25 cellular contexts compared by ENCODE assay signal in the genomic region with DNA sequence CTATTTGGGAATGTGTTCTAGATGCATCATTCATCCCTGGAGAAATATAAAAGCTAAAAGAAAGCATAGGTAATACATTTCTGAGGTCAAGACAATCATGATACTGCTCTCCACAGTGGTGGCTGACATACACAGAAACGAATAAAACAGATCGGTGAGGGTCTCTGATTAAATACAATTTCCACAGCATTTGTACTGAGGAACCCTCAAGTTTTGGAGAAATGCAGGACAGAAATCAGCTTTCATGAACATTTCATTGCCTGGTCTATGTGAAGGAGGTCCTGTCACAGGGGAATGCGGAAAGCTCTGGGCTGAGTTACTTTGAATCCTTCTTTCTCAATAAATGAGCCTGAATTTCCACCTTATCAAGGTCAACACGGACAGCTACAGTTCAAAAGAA.
A peak's percentile ranks its signal among the peaks of the same experiment; 100 is the strongest.
DNase-seq lines count a peak whose midpoint lies in the region; ATAC-seq and TF ChIP-seq lines count a peak whose summit lies in the region.
"Had no signal": no experiment of that assay in that cellular context is flagged by ENCODE, and none has a peak within 500 bp of the region (broad histone marks: within the 10 kb centered on the region; RNA-seq: fewer than 3 reads in every experiment).

No MANE protein-coding gene starts in this region.

- ATAC-seq in RWPE2 (ENCODE audit: low read depth) (no peak), thoracic aorta (ENCODE audit: insufficient number of reproducible peaks, low FRiP score, low read depth) (no peak)
- ATAC-seq in effector memory CD8-positive, alpha-beta T cell (replicated peaks): no peak
- ATAC-seq: HepG2, PC-3 had no signal

- H3K36me3 ChIP-seq in RWPE2 (ENCODE audit: low read depth) (no peaks in the 10 kb centered on the region), thoracic aorta (no peaks in the 10 kb centered on the region), sigmoid colon (no peaks in the 10 kb centered on the region)

- no peaks in the 10 kb centered on the region for H3K36me3 Mint-ChIP-seq in activated naive CD4-positive, alpha-beta T cell treated with anti-CD3 and anti-CD28 coated beads, Interleukin-2, amount 50 U/mL, for 24 hours
- H3K36me3 Mint-ChIP-seq in effector memory CD8-positive, alpha-beta T cell (ENCODE audit: insufficient read depth): peaks cover 5% of the 10 kb centered on the region

- no peaks in the 10 kb centered on the region for H3K27me3 ChIP-seq in RWPE2 (ENCODE audit: insufficient read depth, poor library complexity, severe bottlenecking)
- H3K27me3 ChIP-seq in thoracic aorta (replicated peaks; ENCODE audit: insufficient read depth): no peaks in the 10 kb centered on the region
- H3K27me3 ChIP-seq in sigmoid colon: no peaks in the 10 kb centered on the region

- no peak overlapping the region for H3K4me3 Mint-ChIP-seq in activated naive CD4-positive, alpha-beta T cell treated with anti-CD3 and anti-CD28 coated beads, Interleukin-2, amount 50 U/mL, for 24 hours
- peak overlapping the region in 1 of 2 donors; percentile 13 for H3K4me3 Mint-ChIP-seq in effector memory CD8-positive, alpha-beta T cell
- H3K4me3 Mint-ChIP-seq: B cell had no signal

- H3K27ac Mint-ChIP-seq in activated naive CD4-positive, alpha-beta T cell treated with anti-CD3 and anti-CD28 coated beads, Interleukin-2, amount 50 U/mL, for 24 hours: peak overlapping the region; percentile 62
- peak overlapping the region; percentile 19 to 76 for H3K27ac Mint-ChIP-seq in effector memory CD8-positive, alpha-beta T cell
- H3K27ac Mint-ChIP-seq: B cell had no signal

- DNase-seq in activated naive CD4-positive, alpha-beta T cell (lab: John Stamatoyannopoulos, UW): no peak
- DNase-seq in RWPE2 (ENCODE audit: low spot score) (no peak), thoracic aorta (ENCODE audit: low spot score) (no peak), sigmoid colon (no peak), HPDE6-E6E7 (ENCODE audit: extremely low spot score) (no peak), lower leg skin (ENCODE audit: low spot score in 2 of 2) (no peak)
- no peak for DNase-seq in effector memory CD8-positive, alpha-beta T cell
- DNase-seq: H7; Kasumi-1; MV-4-11; NCI-H1105; NCI-H1436 treated with DMSO at 0.1 percent for 48 hours; NCI-H187 treated with DMSO at 0.1 percent for 48 hours; NCI-H2171 treated with DMSO at 0.1 percent for 48 hours; NCI-H526; NCI-H82; NK-92 treated with Interleukin-12 subunit alpha and Interleukin-12 subunit beta, amount 100 ng/mL, for 24 hours; PC-3; RPMI8226; SHP77 had no signal

- peaks cover 47% of the 10 kb centered on the region for H3K4me1 Mint-ChIP-seq in activated naive CD4-positive, alpha-beta T cell treated with anti-CD3 and anti-CD28 coated beads, Interleukin-2, amount 50 U/mL, for 24 hours
- peaks cover 21 to 35% of the 10 kb centered on the region in 2 donors for H3K4me1 Mint-ChIP-seq in effector memory CD8-positive, alpha-beta T cell (ENCODE audit: low read depth in 2 of 2)

- H3K27ac ChIP-seq in RWPE2 (ENCODE audit: poor library complexity, severe bottlenecking): peak overlapping the region; percentile 25
- peak overlapping the region; percentile 47 to 57 for H3K27ac ChIP-seq in thoracic aorta
- peak overlapping the region in 1 of 4 donors; percentile 33 for H3K27ac ChIP-seq in sigmoid colon
- H3K27ac ChIP-seq: 22Rv1, C4-2B had no signal

- WGBS in sigmoid colon, 2 donors: 86 to 90% methylated on average over 4 of the region's 4 CpGs
- 67 to 80% methylated on average over 4 of the region's 4 CpGs for WGBS in lower leg skin, 2 donors

- peaks cover 28% of the 10 kb centered on the region for H3K4me1 ChIP-seq in RWPE2 (ENCODE audit: insufficient read depth, poor library complexity, severe bottlenecking)
- H3K4me1 ChIP-seq in thoracic aorta (ENCODE audit: control insufficient read depth in 1 of 2, low read depth in 2 of 2): peaks cover 3 to 31% of the 10 kb centered on the region in 2 donors
- H3K4me1 ChIP-seq in sigmoid colon: peaks cover 0 to 8% (median 0%) of the 10 kb centered on the region in 4 donors

- intact Hi-C loops in sigmoid colon (cut with DNase I) (no loop called here), lower leg skin (cut with DNase I; ENCODE audit: low total_unique reads) (no loop called here)

- TF ChIP-seq POLR2A in sigmoid colon (IDR thresholded peaks at IDR 0.05) (no peak), lower leg skin (IDR thresholded peaks at IDR 0.05) (no peak)

- no peak for TF ChIP-seq CTCF in RWPE2 (IDR thresholded peaks at IDR 0.05; ENCODE audit: poor library complexity, severe bottlenecking)
- no peak for TF ChIP-seq CTCF in thoracic aorta (IDR thresholded peaks at IDR 0.05)
- no peak for TF ChIP-seq CTCF in sigmoid colon (IDR thresholded peaks at IDR 0.05)
- no peak for TF ChIP-seq CTCF in lower leg skin (IDR thresholded peaks at IDR 0.05)

- no peaks in the 10 kb centered on the region for H3K27me3 Mint-ChIP-seq in activated naive CD4-positive, alpha-beta T cell treated with anti-CD3 and anti-CD28 coated beads, Interleukin-2, amount 50 U/mL, for 24 hours
- H3K27me3 Mint-ChIP-seq in effector memory CD8-positive, alpha-beta T cell: no peaks in the 10 kb centered on the region
- H3K27me3 Mint-ChIP-seq: B cell had no signal

- no peaks in the 10 kb centered on the region for H3K9me3 Mint-ChIP-seq in activated naive CD4-positive, alpha-beta T cell treated with anti-CD3 and anti-CD28 coated beads, Interleukin-2, amount 50 U/mL, for 24 hours
- no peaks in the 10 kb centered on the region for H3K9me3 Mint-ChIP-seq in effector memory CD8-positive, alpha-beta T cell

- H3K4me3 ChIP-seq in RWPE2 (ENCODE audit: severe bottlenecking): no peak overlapping the region
- no peak overlapping the region for H3K4me3 ChIP-seq in thoracic aorta
- H3K4me3 ChIP-seq in sigmoid colon: no peak overlapping the region
- H3K4me3 ChIP-seq in lower leg skin (ENCODE audit: low read depth, poor library complexity, severe bottlenecking): no peak overlapping the region

- TF ChIP-seq EP300 in sigmoid colon (IDR thresholded peaks at IDR 0.05): no peak

- H3K9me3 ChIP-seq in RWPE2 (ENCODE audit: severe bottlenecking) (peaks cover 2% of the 10 kb centered on the region), thoracic aorta (no peaks in the 10 kb centered on the region), sigmoid colon (no peaks in the 10 kb centered on the region)
